In genomic region chr6:149717255-149717587, GRCh38 we compare ENCODE assay signal across 8 cellular contexts. TPM values are rescaled to one million over a fixed set of nuclear protein-coding genes. Genes with fewer than 3 reads are reported as not detected.
DNase-seq lines count a peak whose midpoint lies in the region; ATAC-seq and TF ChIP-seq lines count a peak whose summit lies in the region.

No MANE protein-coding gene starts in this region.

- peak overlapping the region; percentile 63 to 98 (median 88) for H3K4me3 ChIP-seq in heart right ventricle
- peak overlapping the region; percentile 97 for H3K4me3 ChIP-seq in ascending aorta
- H3K4me3 ChIP-seq in lung, result peak overlapping the region; percentile 87
- peak overlapping the region; percentile 54 to 68 for H3K4me3 ChIP-seq in vagina

- H3K4me1 ChIP-seq in heart right ventricle, result peaks cover 0 to 41% (median 28%) of the 10 kb centered on the region in 9 donors
- peaks cover 4 to 20% of the 10 kb centered on the region in 2 donors for H3K4me1 ChIP-seq in ascending aorta
- peaks cover 2 to 5% of the 10 kb centered on the region in 2 donors for H3K4me1 ChIP-seq in lung (ENCODE audit: control insufficient read depth in 2 of 2, insufficient read depth in 2 of 2, low read length in 2 of 2)
- H3K4me1 ChIP-seq in vagina, result peaks cover 33% of the 10 kb centered on the region

- intact Hi-C loops in heart right ventricle (cut with DNase I) (loop anchor here in 4 of 10 donors (5.0 to 10.0 kb wide), 4 partner anchors 70 to 210 kb away; partner anchors contain the start of genes GINM1 (in 2 of the 4), KATNA1 (in 1 of the 4) and PPIL4 (in 1 of the 4)), cardiac septum (cut with DNase I) (loop anchor here (5.0 kb wide), 2 partner anchors 150 to 210 kb away; partner anchors contain the start of gene GINM1), ascending aorta (cut with DNase I) (loop anchor here (2.0 to 5.0 kb wide), 3 partner anchors 68 to 170 kb away; partner anchors contain the start of genes GINM1, KATNA1 and PPIL4), vagina (cut with DNase I) (no loop called here)

- TF ChIP-seq POLR2A in vagina (IDR thresholded peaks at IDR 0.05), result no peak

- H3K27me3 ChIP-seq in heart right ventricle (no peaks in the 10 kb centered on the region), ascending aorta (no peaks in the 10 kb centered on the region), lung (ENCODE audit: control insufficient read depth, insufficient read depth) (no peaks in the 10 kb centered on the region), vagina (no peaks in the 10 kb centered on the region)

- DNase-seq in heart right ventricle (no peak), cardiac septum (ENCODE audit: low spot score) (no peak), ascending aorta (ENCODE audit: low spot score in 2 of 2) (no peak), lung (ENCODE audit: low spot score) (no peak), vagina (ENCODE audit: extremely low spot score in 2 of 2) (no peak), HUDEP-2 (lab: John Stamatoyannopoulos, UW; ENCODE audit: unreplicated experiment in 76 of 76) (no peak)
- DNase-seq in activated CD4-positive, alpha-beta T cell treated with anti-CD3 and anti-CD28 coated beads, Interleukin-2, amount 50 U/mL, for 48 hours, result no peak

- H3K36me3 ChIP-seq in heart right ventricle (peaks cover 0 to 21% (median 0%) of the 10 kb centered on the region in 9 donors), ascending aorta (no peaks in the 10 kb centered on the region), lung (ENCODE audit: control insufficient read depth in 2 of 2, insufficient read depth in 2 of 2, low read length in 2 of 2) (no peaks in the 10 kb centered on the region), vagina (no peaks in the 10 kb centered on the region)

- H3K27ac ChIP-seq in heart right ventricle, result peak overlapping the region; percentile 90 to 100 (median 99)
- H3K27ac ChIP-seq in ascending aorta, result peak overlapping the region; percentile 100
- H3K27ac ChIP-seq in lung (ENCODE audit: low read depth in 1 of 2, low read length in 1 of 2), result peak overlapping the region; percentile 99 to 100
- peak overlapping the region; percentile 95 for H3K27ac ChIP-seq in vagina

- WGBS in heart right ventricle, 2 donors, result 0% methylated on average over 9 of the region's 9 CpGs
- WGBS in lung, 2 donors, result 0% methylated on average over 9 of the region's 9 CpGs

- TF ChIP-seq CTCF in heart right ventricle (IDR thresholded peaks at IDR 0.05) (no peak), ascending aorta (IDR thresholded peaks at IDR 0.05) (no peak), lung (IDR thresholded peaks at IDR 0.05; ENCODE audit: control extremely low read depth, extremely low read depth) (no peak), vagina (IDR thresholded peaks at IDR 0.05) (no peak)

- H3K9me3 ChIP-seq in heart right ventricle (no peaks in the 10 kb centered on the region), ascending aorta (no peaks in the 10 kb centered on the region), lung (ENCODE audit: control insufficient read depth in 2 of 2, insufficient read depth in 1 of 2, low read length in 1 of 2) (no peaks in the 10 kb centered on the region), vagina (no peaks in the 10 kb centered on the region)

- peak in 4 of 8 donors; percentile 1 to 38 (median 8) for ATAC-seq in heart right ventricle
- no peak for ATAC-seq in lung (ENCODE audit: insufficient read depth, low FRiP score)
- no peak for ATAC-seq in GM18519 (IDR thresholded peaks at IDR 0.05; ENCODE audit: low FRiP score, unreplicated experiment)

RNA-seq across cellular contexts. Expression of gene LATS1, which starts 0.7 kb away (rescaled TPM):
- total RNA-seq in heart right ventricle (10 to 100 TPM; 10.5 to 16.9 (median 13.8) TPM), cardiac septum (14.6 TPM), ascending aorta (11.9 TPM), lung (10 to 100 TPM; 26.4 to 35.4 TPM), vagina (28.0 TPM)
- polyA plus RNA-seq in heart right ventricle (10 to 100 TPM in 1 of 2 donors, 1 to 10 TPM in 1; 2.9 to 10.0 TPM), lung (1 to 10 TPM; 7.1 TPM)

RNA-seq across cellular contexts. Expression of gene NUP43, which starts 29.1 kb away (rescaled TPM):
- 10 to 100 TPM; 23.2 to 34.3 (median 30.6) TPM for total RNA-seq in heart right ventricle
- polyA plus RNA-seq in heart right ventricle, result 10 to 100 TPM; 10.0 to 11.7 TPM
- total RNA-seq in cardiac septum, result 23.2 TPM
- total RNA-seq in ascending aorta, result 2.9 TPM
- 10 to 100 TPM; 28.3 to 30.2 TPM for total RNA-seq in lung
- polyA plus RNA-seq in lung, result 10 to 100 TPM in 1 of 2 donors, 1 to 10 TPM in 1; 6.5 to 11.2 TPM
- total RNA-seq in vagina, result 25.0 TPM

RNA-seq across cellular contexts. Expression of gene PCMT1, which starts 32.3 kb away (rescaled TPM):
- total RNA-seq in heart right ventricle (100 to 1,000 TPM; 133 to 178 (median 151) TPM), cardiac septum (130 TPM), ascending aorta (23.5 TPM), lung (10 to 100 TPM; 56.8 to 65.5 TPM), vagina (105 TPM)
- polyA plus RNA-seq in heart right ventricle (100 to 1,000 TPM in 1 of 2 donors, 10 to 100 TPM in 1; 33.3 to 166 TPM), lung (10 to 100 TPM; 32.6 to 91.2 TPM)
